In genomic region chr3:49701388-49702077, GRCh38 we compare ENCODE assay signal across 7 cellular contexts. TPM values are rescaled to one million over a fixed set of nuclear protein-coding genes. Genes with fewer than 3 reads are reported as not detected.
A peak's percentile ranks its signal among the peaks of the same experiment; 100 is the strongest.
DNase-seq lines count a peak whose midpoint lies in the region; ATAC-seq and TF ChIP-seq lines count a peak whose summit lies in the region.
"Had no signal": no experiment of that assay in that cellular context is flagged by ENCODE, and none has a peak within 500 bp of the region (broad histone marks: within the 10 kb centered on the region; RNA-seq: fewer than 3 reads in every experiment).

No MANE protein-coding gene starts in this region.

- TF ChIP-seq RAD21 in SK-N-SH (IDR thresholded peaks at IDR 0.05; ENCODE audit: low read length) = no peak; the same call in 1 of the 2 replicates

- whole genome bisulfite sequencing in SK-N-SH (ENCODE audit: low lambda C conversion rate) = 100% methylated on average over 1 of the region's 21 CpGs
- WGBS in mesenchymal stem cell = 89% methylated on average over 21 of the region's 21 CpGs

- H3K4ac ChIP-seq in mesenchymal stem cell (ENCODE audit: low read depth in 1 of 2, low read length in 2 of 2) = no peak overlapping the region

- H3K4me3 ChIP-seq in SK-N-SH (ENCODE audit: low read depth in 2 of 2, low read length in 1 of 2) = no peak overlapping the region
- H3K4me3 ChIP-seq in mesenchymal stem cell (ENCODE audit: insufficient read depth in 1 of 2, low read depth in 1 of 2, low read length in 2 of 2) = no peak overlapping the region

- no peak for ATAC-seq in HG03196 (IDR thresholded peaks at IDR 0.05; ENCODE audit: unreplicated experiment)
- ATAC-seq: activated T-cell treated with anti-CD3 and anti-CD28 coated beads, Interleukin-2, amount 50 U/mL, for 72 hours had no signal

- H3K4me2 ChIP-seq in SK-N-SH = no peak overlapping the region
- H3K4me2 ChIP-seq in mesenchymal stem cell (ENCODE audit: low read length, poor library complexity, severe bottlenecking) = no peak overlapping the region

- no peaks in the 10 kb centered on the region for H4K20me1 ChIP-seq in SK-N-SH (ENCODE audit: insufficient read depth)

- H3K36me3 ChIP-seq in SK-N-SH (replicated peaks in 1 of 2; ENCODE audit: control insufficient read depth in 1 of 2, insufficient read depth in 2 of 2, low read length in 1 of 2) = peaks cover 0 to 44% of the 10 kb centered on the region in 2 experiments
- peaks cover 65 to 94% of the 10 kb centered on the region in 2 experiments for H3K36me3 ChIP-seq in mesenchymal stem cell (ENCODE audit: control insufficient read depth in 1 of 2, insufficient read depth in 2 of 2, low read depth in 1 of 2, low read length in 2 of 2)

- H4K8ac ChIP-seq in mesenchymal stem cell (ENCODE audit: low read length) = peak overlapping the region; percentile 19

- H3K79me1 ChIP-seq in mesenchymal stem cell (replicated peaks; ENCODE audit: low read length, poor library complexity, severe bottlenecking) = peaks cover 7% of the 10 kb centered on the region

- CTCF ChIA-PET in GM10248 (lab: Yijun Ruan, JAX) = interaction anchor here (0.9 to 5.0 kb wide), 5 partner anchors 17 to 162 kb away, joined by 3 to 37 read pairs (median 13); partner anchors contain the start of gene AMIGO3
- CTCF ChIA-PET in SK-N-SH (lab: Yijun Ruan, JAX) = interaction anchor here (0.7 to 8.1 kb wide), 18 partner anchors 10 to 400 kb away, joined by 3 to 76 read pairs (median 4); partner anchors contain the start of genes AMIGO3, GMPPB and INKA1

- no peak overlapping the region for H2BK12ac ChIP-seq in mesenchymal stem cell (ENCODE audit: low read length in 2 of 2)

- H2AFZ ChIP-seq in SK-N-SH (ENCODE audit: low read depth) (no peak overlapping the region), mesenchymal stem cell (ENCODE audit: low read depth, low read length) (no peak overlapping the region)

- no peaks in the 10 kb centered on the region for H3K27me3 ChIP-seq in SK-N-SH (ENCODE audit: insufficient read depth)
- H3K27me3 ChIP-seq in mesenchymal stem cell (ENCODE audit: control insufficient read depth in 1 of 2, insufficient read depth in 1 of 2, low read length in 2 of 2) = no peaks in the 10 kb centered on the region

- H3K4me1 ChIP-seq in SK-N-SH (ENCODE audit: control insufficient read depth in 1 of 2, insufficient read depth in 2 of 2, low read depth in 1 of 2, low read length in 1 of 2) (no peaks in the 10 kb centered on the region), mesenchymal stem cell (ENCODE audit: control insufficient read depth, insufficient read depth, low read depth, low read length) (peaks cover 22% of the 10 kb centered on the region)

- no peaks in the 10 kb centered on the region for H3K9me2 ChIP-seq in SK-N-SH

- no peak overlapping the region for H3K18ac ChIP-seq in mesenchymal stem cell (ENCODE audit: low read depth in 1 of 2, low read length in 2 of 2)

- H3K23ac ChIP-seq in mesenchymal stem cell (ENCODE audit: low read length in 2 of 2) = no peak overlapping the region

- H3K9ac ChIP-seq in SK-N-SH (no peak overlapping the region), mesenchymal stem cell (ENCODE audit: low read length) (no peak overlapping the region)

- no peak overlapping the region for H2AK5ac ChIP-seq in mesenchymal stem cell (ENCODE audit: low read length, severe bottlenecking)

- no peak overlapping the region for H4K91ac ChIP-seq in mesenchymal stem cell (ENCODE audit: low read length)

- no peak overlapping the region for H2BK15ac ChIP-seq in mesenchymal stem cell (ENCODE audit: low read depth, poor library complexity, severe bottlenecking)

- no peaks in the 10 kb centered on the region for H3K79me2 ChIP-seq in SK-N-SH (ENCODE audit: insufficient read depth)

- no peak for TF ChIP-seq EP300 in SK-N-SH (IDR thresholded peaks at IDR 0.05; ENCODE audit: borderline replicate concordance in 1 of 2, low read depth in 1 of 2, low read length in 1 of 2)

- POLR2A ChIA-PET in GM10248 (lab: Yijun Ruan, JAX) (no interaction called here), SK-N-SH (lab: Yijun Ruan, JAX) (interaction anchor here (0.9 kb wide), 1 partner anchor 17 kb away, joined by 3 read pairs; no protein-coding TSS in a partner anchor)

- H2BK120ac ChIP-seq in mesenchymal stem cell (ENCODE audit: low read depth, low read length) = no peak overlapping the region

- no peak overlapping the region for H2BK5ac ChIP-seq in mesenchymal stem cell (ENCODE audit: low read depth, low read length, poor library complexity, severe bottlenecking)

- DNase-seq in GM10248 (ENCODE audit: extremely low spot score) (no peak), SK-N-SH (peak; percentile 71), mesenchymal stem cell (no peak), cortex of kidney (lab: John Stamatoyannopoulos, UW) (no peak), T1000 (lab: John Stamatoyannopoulos, UW) (no peak)
- DNase-seq: activated T-cell treated with anti-CD3 and anti-CD28 coated beads, Interleukin-2, amount 50 U/mL, for 72 hours had no signal

- H3K27ac ChIP-seq in SK-N-SH (ENCODE audit: low read depth in 2 of 2, low read length in 1 of 2) (no peak overlapping the region), mesenchymal stem cell (ENCODE audit: low read length, poor library complexity, severe bottlenecking) (no peak overlapping the region)

- H3K9me3 ChIP-seq in SK-N-SH = no peaks in the 10 kb centered on the region
- no peaks in the 10 kb centered on the region for H3K9me3 ChIP-seq in mesenchymal stem cell (ENCODE audit: control insufficient read depth, low read length)

- H3K14ac ChIP-seq in mesenchymal stem cell (ENCODE audit: low read length in 2 of 2) = no peak overlapping the region

- no peaks in the 10 kb centered on the region for H3F3A ChIP-seq in SK-N-SH (replicated peaks; ENCODE audit: insufficient read depth)

- TF ChIP-seq CTCF in GM10248 (IDR thresholded peaks at IDR 0.05; ENCODE audit: control extremely low read depth, extremely low read depth, low read depth, missing control alignments) = peak; percentile 9
- TF ChIP-seq CTCF in SK-N-SH (IDR thresholded peaks at IDR 0.05) = peak; percentile 67

TF ChIP-seq in SK-N-SH, 30 proteins besides CTCF, POLR2A, EP300 and RAD21:
- no peak for TF ChIP-seq MAX (IDR thresholded peaks at IDR 0.05; ENCODE audit: low read depth)
- no peak for TF ChIP-seq TCF12 (IDR thresholded peaks at IDR 0.05)
- no peak for TF ChIP-seq ZBTB33 (IDR thresholded peaks at IDR 0.05; ENCODE audit: borderline replicate concordance, low read depth)
- no peak for TF ChIP-seq MXI1 (IDR thresholded peaks at IDR 0.05; ENCODE audit: low read depth, low read length)
- TF ChIP-seq CHD2 (IDR thresholded peaks at IDR 0.05; ENCODE audit: low read length, partially characterized antibody) = no peak
- TF ChIP-seq POLR2AphosphoS5 (IDR thresholded peaks at IDR 0.05; ENCODE audit: low read depth, low read length) = no peak

RNA-seq across cellular contexts. Expression of gene RNF123, which starts 12.2 kb away (rescaled TPM):
- 48.1 and 53.3 TPM in 2 replicates for polyA plus RNA-seq in SK-N-SH (2012; rRNA removed)
- 15.5 and 21.9 TPM in 2 replicates for polyA plus RNA-seq in SK-N-SH (2012; cell fraction: cytosol; rRNA removed)
- 151 and 186 TPM in 2 replicates for polyA plus RNA-seq in SK-N-SH (2012; cell fraction: nucleus; rRNA removed)
- polyA plus RNA-seq in mesenchymal stem cell (2013, experiment 1 of 2) = 24.4 TPM
- 22.4 TPM for polyA plus RNA-seq in mesenchymal stem cell (2013, experiment 2 of 2)

RNA-seq across cellular contexts. Expression of gene MST1, which starts 12.3 kb away (rescaled TPM):
- polyA plus RNA-seq in SK-N-SH (2012; rRNA removed) = 35.1 and 46.3 TPM in 2 replicates
- 2.8 and 4.5 TPM in 2 replicates for polyA plus RNA-seq in SK-N-SH (2012; cell fraction: cytosol; rRNA removed)
- 411 and 496 TPM in 2 replicates for polyA plus RNA-seq in SK-N-SH (2012; cell fraction: nucleus; rRNA removed)
- 7.8 TPM for polyA plus RNA-seq in mesenchymal stem cell (2013, experiment 1 of 2)
- 7.5 TPM for polyA plus RNA-seq in mesenchymal stem cell (2013, experiment 2 of 2)

RNA-seq across cellular contexts. Expression of gene AMIGO3, which starts 18.0 kb away (rescaled TPM):
- 1.1 and 1.2 TPM in 2 replicates for polyA plus RNA-seq in SK-N-SH (2012; rRNA removed)
- 0.66 TPM in 1 of 2 replicates, not detected in the other for polyA plus RNA-seq in SK-N-SH (2012; cell fraction: cytosol; rRNA removed)
- 5.8 and 6.5 TPM in 2 replicates for polyA plus RNA-seq in SK-N-SH (2012; cell fraction: nucleus; rRNA removed)
- polyA plus RNA-seq in mesenchymal stem cell (2013, experiment 1 of 2) = 1.2 TPM
- polyA plus RNA-seq in mesenchymal stem cell (2013, experiment 2 of 2) = 1.2 TPM

RNA-seq across cellular contexts. Expression of gene GMPPB, which starts 22.2 kb away (rescaled TPM):
- polyA plus RNA-seq in SK-N-SH (2012; rRNA removed) = 25.1 and 28.3 TPM in 2 replicates
- 9.2 and 16.1 TPM in 2 replicates for polyA plus RNA-seq in SK-N-SH (2012; cell fraction: cytosol; rRNA removed)
- polyA plus RNA-seq in SK-N-SH (2012; cell fraction: nucleus; rRNA removed) = 47.8 and 50.9 TPM in 2 replicates
- 16.4 TPM for polyA plus RNA-seq in mesenchymal stem cell (2013, experiment 1 of 2)
- 16.4 TPM for polyA plus RNA-seq in mesenchymal stem cell (2013, experiment 2 of 2)

RNA-seq across cellular contexts. Expression of gene APEH, which starts 27.4 kb away (rescaled TPM):
- 112 and 122 TPM in 2 replicates for polyA plus RNA-seq in SK-N-SH (2012; rRNA removed)
- 61.5 and 82.7 TPM in 2 replicates for polyA plus RNA-seq in SK-N-SH (2012; cell fraction: cytosol; rRNA removed)
- 196 and 200 TPM in 2 replicates for polyA plus RNA-seq in SK-N-SH (2012; cell fraction: nucleus; rRNA removed)
- 46.0 TPM for polyA plus RNA-seq in mesenchymal stem cell (2013, experiment 1 of 2)
- 44.5 TPM for polyA plus RNA-seq in mesenchymal stem cell (2013, experiment 2 of 2)
